ENCODE assay signal across 15 cellular contexts in genomic region chr13:77001963-77002587, GRCh38. TPM values are rescaled to one million over a fixed set of nuclear protein-coding genes. Genes with fewer than 3 reads are reported as not detected.
A peak's percentile ranks its signal among the peaks of the same experiment; 100 is the strongest.
DNase-seq lines count a peak whose midpoint lies in the region; ATAC-seq and TF ChIP-seq lines count a peak whose summit lies in the region.
"Had no signal": no experiment of that assay in that cellular context is flagged by ENCODE, and none has a peak within 500 bp of the region (broad histone marks: within the 10 kb centered on the region; RNA-seq: fewer than 3 reads in every experiment).

No MANE protein-coding gene starts in this region.

- H3K27me3 Mint-ChIP-seq in activated T-cell treated with anti-CD3 and anti-CD28 coated beads, Interleukin-2, amount 50 U/mL, for 24 hours, result no peaks in the 10 kb centered on the region
- H3K27me3 Mint-ChIP-seq in activated T-helper 2 cell treated with anti-CD3 and anti-CD28 coated beads, Interferon-gamma antibody, Interleukin-2, Interleukin-4, amounts not matched to agents 10 μg/mL and 5 μg/mL and 100 μg/mL, durations not matched to agents 14 hours and 24 hours and 36 hours (ENCODE audit: low read depth), result no peaks in the 10 kb centered on the region

- peak overlapping the region in 3 of 4 donors; percentile 20 to 46 (median 33) for H3K27ac ChIP-seq in sigmoid colon
- H3K27ac ChIP-seq: HL-60, SJCRH30, suprapubic skin had no signal

- TF ChIP-seq CTCF in sigmoid colon (IDR thresholded peaks at IDR 0.05), result no peak

- no peak for DNase-seq in activated T-cell treated with anti-CD3 and anti-CD28 coated beads, Interleukin-2, amount 50 U/mL, for 24 hours
- DNase-seq in activated T-cell treated with anti-CD3 and anti-CD28 coated beads for 4 hours (no peak), NCI-H1436 treated with DMSO at 0.1 percent for 48 hours (lab: John Stamatoyannopoulos, UW) (peak; percentile 62), fibroblast of gingiva (ENCODE audit: low read depth) (peak; percentile 21), sigmoid colon (no peak)
- no peak for DNase-seq in activated T-helper 2 cell treated with anti-CD3 and anti-CD28 coated beads, Interferon-gamma antibody, Interleukin-2, Interleukin-4, amounts not matched to agents 10 μg/mL and 5 μg/mL and 100 μg/mL, durations not matched to agents 14 hours and 24 hours and 36 hours (ENCODE audit: low spot score)
- no peak for DNase-seq in stimulated activated naive CD4-positive, alpha-beta T cell treated with Interleukin-2 at 50 U/mL for 16 hours (lab: John Stamatoyannopoulos, UW)
- DNase-seq: NCI-H2029 treated with DMSO at 0.1 percent for 48 hours, occipital lobe had no signal

- H3K9me3 ChIP-seq in sigmoid colon, result no peaks in the 10 kb centered on the region
- H3K9me3 ChIP-seq: SJCRH30, suprapubic skin had no signal

- no peak for ATAC-seq in GM19328 (IDR thresholded peaks at IDR 0.05; ENCODE audit: unreplicated experiment)

- TF ChIP-seq POLR2A in sigmoid colon (IDR thresholded peaks at IDR 0.05), result no peak

- WGBS in sigmoid colon, 2 donors, result 60 to 61% methylated on average over 4 of the region's 4 CpGs

- peaks cover 0 to 59% (median 10%) of the 10 kb centered on the region in 4 donors for H3K36me3 ChIP-seq in sigmoid colon

- H3K9me3 Mint-ChIP-seq in activated T-cell treated with anti-CD3 and anti-CD28 coated beads, Interleukin-2, amount 50 U/mL, for 24 hours, result no peaks in the 10 kb centered on the region
- H3K9me3 Mint-ChIP-seq in activated T-helper 2 cell treated with anti-CD3 and anti-CD28 coated beads, Interferon-gamma antibody, Interleukin-2, Interleukin-4, amounts not matched to agents 10 μg/mL and 5 μg/mL and 100 μg/mL, durations not matched to agents 14 hours and 24 hours and 36 hours, result no peaks in the 10 kb centered on the region

- H3K27ac Mint-ChIP-seq in activated T-cell treated with anti-CD3 and anti-CD28 coated beads, Interleukin-2, amount 50 U/mL, for 24 hours, result peak overlapping the region; percentile 85
- H3K27ac Mint-ChIP-seq in activated T-helper 2 cell treated with anti-CD3 and anti-CD28 coated beads, Interferon-gamma antibody, Interleukin-2, Interleukin-4, amounts not matched to agents 10 μg/mL and 5 μg/mL and 100 μg/mL, durations not matched to agents 14 hours and 24 hours and 36 hours, result no peak overlapping the region

- H3K4me1 Mint-ChIP-seq in activated T-cell treated with anti-CD3 and anti-CD28 coated beads, Interleukin-2, amount 50 U/mL, for 24 hours (ENCODE audit: low read depth), result peaks cover 44% of the 10 kb centered on the region
- peaks cover 11% of the 10 kb centered on the region for H3K4me1 Mint-ChIP-seq in activated T-helper 2 cell treated with anti-CD3 and anti-CD28 coated beads, Interferon-gamma antibody, Interleukin-2, Interleukin-4, amounts not matched to agents 10 μg/mL and 5 μg/mL and 100 μg/mL, durations not matched to agents 14 hours and 24 hours and 36 hours (ENCODE audit: low read depth)

- no peak overlapping the region for H3K4me3 ChIP-seq in sigmoid colon
- H3K4me3 ChIP-seq: SJCRH30, suprapubic skin had no signal

- H3K4me1 ChIP-seq in sigmoid colon, result peaks cover 0 to 56% (median 31%) of the 10 kb centered on the region in 4 donors
- H3K4me1 ChIP-seq: SJCRH30 had no signal

- H3K27me3 ChIP-seq in sigmoid colon, result no peaks in the 10 kb centered on the region
- H3K27me3 ChIP-seq: SJCRH30, suprapubic skin had no signal

- intact Hi-C loops in sigmoid colon (cut with DNase I), result no loop called here
- intact Hi-C loops in activated T-helper 2 cell treated with anti-CD3 and anti-CD28 coated beads, Interferon-gamma antibody, Interleukin-2, Interleukin-4, amounts not matched to agents 10 μg/mL and 5 μg/mL and 100 μg/mL, durations not matched to agents 14 hours and 24 hours and 36 hours (cut with micrococcal nuclease), result no loop called here

- TF ChIP-seq EP300 in sigmoid colon (IDR thresholded peaks at IDR 0.05), result no peak

- peaks cover 72% of the 10 kb centered on the region for H3K36me3 Mint-ChIP-seq in activated T-cell treated with anti-CD3 and anti-CD28 coated beads, Interleukin-2, amount 50 U/mL, for 24 hours (ENCODE audit: low read depth)
- peaks cover 59% of the 10 kb centered on the region for H3K36me3 Mint-ChIP-seq in activated T-helper 2 cell treated with anti-CD3 and anti-CD28 coated beads, Interferon-gamma antibody, Interleukin-2, Interleukin-4, amounts not matched to agents 10 μg/mL and 5 μg/mL and 100 μg/mL, durations not matched to agents 14 hours and 24 hours and 36 hours (ENCODE audit: low read depth)

- no peak overlapping the region for H3K4me3 Mint-ChIP-seq in activated T-cell treated with anti-CD3 and anti-CD28 coated beads, Interleukin-2, amount 50 U/mL, for 24 hours
- no peak overlapping the region for H3K4me3 Mint-ChIP-seq in activated T-helper 2 cell treated with anti-CD3 and anti-CD28 coated beads, Interferon-gamma antibody, Interleukin-2, Interleukin-4, amounts not matched to agents 10 μg/mL and 5 μg/mL and 100 μg/mL, durations not matched to agents 14 hours and 24 hours and 36 hours (ENCODE audit: low read depth)

RNA-seq across cellular contexts. Expression of gene CLN5, which starts 10.2 kb away (rescaled TPM):
- 10 to 100 TPM; 14.0 to 29.3 (median 27.0) TPM for total RNA-seq in sigmoid colon
- 10 to 100 TPM in 1 of 3 donors, 1 to 10 TPM in 2; 7.8 to 11.9 (median 9.2) TPM for polyA plus RNA-seq in sigmoid colon
- 13.5 and 15.8 TPM in 2 replicates for total RNA-seq in activated T-helper 2 cell treated with anti-CD3 and anti-CD28 coated beads, Interferon-gamma antibody, Interleukin-2, Interleukin-4, amounts not matched to agents 10 μg/mL and 5 μg/mL and 100 μg/mL, durations not matched to agents 14 hours and 24 hours and 36 hours

RNA-seq across cellular contexts. Expression of gene FBXL3, which starts 24.9 kb away (rescaled TPM):
- 10 to 100 TPM; 60.0 to 96.0 (median 86.0) TPM for total RNA-seq in sigmoid colon
- polyA plus RNA-seq in sigmoid colon, result 10 to 100 TPM; 21.5 to 43.0 (median 31.8) TPM
- total RNA-seq in activated T-helper 2 cell treated with anti-CD3 and anti-CD28 coated beads, Interferon-gamma antibody, Interleukin-2, Interleukin-4, amounts not matched to agents 10 μg/mL and 5 μg/mL and 100 μg/mL, durations not matched to agents 14 hours and 24 hours and 36 hours, result 38.2 and 44.4 TPM in 2 replicates

RNA-seq across cellular contexts. Expression of gene ACOD1, which starts 53.8 kb away (rescaled TPM):
- not detected for total RNA-seq in sigmoid colon
- polyA plus RNA-seq in sigmoid colon, result under 1 TPM in 1 of 3 donors, not detected in 2; 0.10 TPM
- not detected in 2 replicates for total RNA-seq in activated T-helper 2 cell treated with anti-CD3 and anti-CD28 coated beads, Interferon-gamma antibody, Interleukin-2, Interleukin-4, amounts not matched to agents 10 μg/mL and 5 μg/mL and 100 μg/mL, durations not matched to agents 14 hours and 24 hours and 36 hours
- total RNA-seq: astrocyte, LHCN-M2, occipital lobe, SJCRH30, suprapubic skin had no signal

Comparison
In these comparisons a context has a peak if more than half of its experiments do, and no peak if none do; other contexts are left out.
1. DNase-seq: peak in NCI-H1436 treated with DMSO at 0.1 percent for 48 hours (single experiment) and fibroblast of gingiva (single experiment); none in activated T-cell treated with anti-CD3 and anti-CD28 coated beads, Interleukin-2, amount 50 U/mL, for 24 hours (single experiment), activated T-cell treated with anti-CD3 and anti-CD28 coated beads for 4 hours (single experiment), sigmoid colon (single experiment), activated T-helper 2 cell treated with anti-CD3 and anti-CD28 coated beads, Interferon-gamma antibody, Interleukin-2, Interleukin-4, amounts not matched to agents 10 μg/mL and 5 μg/mL and 100 μg/mL, durations not matched to agents 14 hours and 24 hours and 36 hours (single experiment) and stimulated activated naive CD4-positive, alpha-beta T cell treated with Interleukin-2 at 50 U/mL for 16 hours (single experiment).